24 cellular contexts compared by ENCODE assay signal in genomic region chr12:60196366-60196765, GRCh38.
"Had no signal": no experiment of that assay in that cellular context is flagged by ENCODE, and none has a peak within 500 bp of the region (broad histone marks: within the 10 kb centered on the region; RNA-seq: fewer than 3 reads in every experiment).

No MANE protein-coding gene starts in this region.

- H3K36me3 Mint-ChIP-seq: memory B cell had no signal

- H3K36me3 ChIP-seq: colonic mucosa, esophagus squamous epithelium, gastrocnemius medialis, heart right ventricle, left lung had no signal

- H3K4me1 ChIP-seq: colonic mucosa, esophagus squamous epithelium, gastrocnemius medialis, heart right ventricle, left lung had no signal

- H3K4me3 Mint-ChIP-seq: dendritic cell treated with granulocyte-macrophage colony-stimulating factor and Interleukin-4, amounts not matched to agents 40 ng/mL and 50 ng/mL, for 4 days; effector memory CD8-positive, alpha-beta T cell; endodermal cell; memory B cell had no signal

- H3K4me3 ChIP-seq: colonic mucosa, esophagus squamous epithelium, gastrocnemius medialis, heart right ventricle, left lung, lung had no signal

- ATAC-seq: effector memory CD8-positive, alpha-beta T cell; esophagus mucosa; gastrocnemius medialis; heart right ventricle; left cardiac atrium; left lung; left ventricle myocardium superior had no signal

- H3K9me3 Mint-ChIP-seq: endodermal cell, memory B cell had no signal

- DNase-seq: colonic mucosa; cortex of kidney; effector CD8-positive, alpha-beta T cell; effector memory CD8-positive, alpha-beta T cell; endodermal cell; erythroblast; esophagus squamous epithelium; foreskin fibroblast; foreskin melanocyte; gastrocnemius medialis; glutamatergic neuron; head of caudate nucleus; heart right ventricle; hippocampal formation; left cardiac atrium; left lung; left ventricle myocardium superior; mammary epithelial cell; mesendoderm; midbrain had no signal

- H3K27ac Mint-ChIP-seq: dendritic cell treated with granulocyte-macrophage colony-stimulating factor and Interleukin-4, amounts not matched to agents 40 ng/mL and 50 ng/mL, for 4 days; effector memory CD8-positive, alpha-beta T cell; endodermal cell; memory B cell had no signal

- H3K9me3 ChIP-seq: colonic mucosa, esophagus squamous epithelium, gastrocnemius medialis, heart right ventricle, left lung had no signal

- H3K27me3 ChIP-seq: colonic mucosa, esophagus squamous epithelium, gastrocnemius medialis, heart right ventricle, left lung had no signal

- H3K27ac ChIP-seq: colonic mucosa, esophagus squamous epithelium, gastrocnemius medialis, heart right ventricle, left lung had no signal

- H3K27me3 Mint-ChIP-seq: dendritic cell treated with granulocyte-macrophage colony-stimulating factor and Interleukin-4, amounts not matched to agents 40 ng/mL and 50 ng/mL, for 4 days; effector memory CD8-positive, alpha-beta T cell; memory B cell had no signal

- H3K4me1 Mint-ChIP-seq: memory B cell had no signal
